8 cellular contexts compared by ENCODE assay signal in genomic region chr15:92881838-92882696, GRCh38. TPM values are rescaled to one million over a fixed set of nuclear protein-coding genes. Genes with fewer than 3 reads are reported as not detected.
DNase-seq lines count a peak whose midpoint lies in the region; ATAC-seq, FAIRE-seq and TF ChIP-seq lines count a peak whose summit lies in the region.

No MANE protein-coding gene starts in this region.

- 0 out of 2 replicates have a peak, but pooled peaks have one; percentile 27 for TF ChIP-seq RAD21 in HepG2 (CRISPR knock-in tag; IDR thresholded peaks at IDR 0.05)

- DNase-seq in CD1c-positive myeloid dendritic cell (ENCODE audit: extremely low spot score) (peak; percentile 100), NCI-H748 treated with DMSO at 0.1 percent for 48 hours (lab: John Stamatoyannopoulos, UW) (peak; percentile 92), dermis blood vessel endothelial cell (peak; percentile 100), HepG2 (ENCODE audit: low spot score) (peak; percentile 99)
- peak; percentile 96 for DNase-seq in activated CD4-positive, alpha-beta T cell treated with anti-CD3 and anti-CD28 coated beads, Interleukin-2, amount 50 U/mL, for 4 hours
- peak; percentile 97 to 99 for DNase-seq in stimulated activated CD4-positive, alpha-beta T cell treated with anti-CD3 and anti-CD28 coated beads, Interleukin-2, amount 100 ng/mL, for 48 hours

- no peak overlapping the region for H2AFZ ChIP-seq in HepG2 (ENCODE audit: low read length)

- H3K36me3 ChIP-seq in HepG2 (replicated peaks in 1 of 2; ENCODE audit: control insufficient read depth in 1 of 2, insufficient read depth in 2 of 2, low read length in 2 of 2), result peaks cover 0 to 11% of the 10 kb centered on the region in 2 experiments; a peak in 3 of 5 replicates

- FAIRE-seq in HepG2 (lab: Jason Lieb, UNC), result peak; percentile 88

- TF ChIP-seq CTCF in HepG2 (CRISPR knock-in tag; IDR thresholded peaks at IDR 0.05), result no peak

- H3K27ac ChIP-seq in HepG2 (ENCODE audit: extremely low read length, insufficient read depth, low read length), result peak overlapping the region; percentile 90

- peaks cover 48% of the 10 kb centered on the region for H3K79me2 ChIP-seq in HepG2 (ENCODE audit: insufficient read depth, low read length)

- no peak for TF ChIP-seq EP300 in HepG2 (IDR thresholded peaks at IDR 0.05; ENCODE audit: low read depth in 2 of 2, low read length in 2 of 2)
- TF ChIP-seq EP300 in HepG2 (CRISPR knock-in tag; IDR thresholded peaks at IDR 0.05; ENCODE audit: borderline replicate concordance), result no peak

- H3K9me3 ChIP-seq in HepG2 (ENCODE audit: low read length), result no peaks in the 10 kb centered on the region

- peaks cover 0 to 4% of the 10 kb centered on the region in 2 experiments; a peak in 1 of 5 replicates for H3K27me3 ChIP-seq in HepG2 (ENCODE audit: control insufficient read depth in 1 of 2, insufficient read depth in 2 of 2, low read length in 2 of 2)

- ATAC-seq in GM19397 (IDR thresholded peaks at IDR 0.05; ENCODE audit: unreplicated experiment) (peak; percentile 95), HG03565 (IDR thresholded peaks at IDR 0.05; ENCODE audit: unreplicated experiment) (peak; percentile 95), HepG2 (peak; percentile 96)

- H3K4me3 ChIP-seq in HepG2 (replicated peaks in 1 of 3; ENCODE audit: insufficient read depth in 1 of 3, low read depth in 2 of 3, low read length in 3 of 3), result peak overlapping the region; percentile 59 to 67 (median 62)

- CTCF ChIA-PET in HepG2 (lab: Yijun Ruan, JAX; ENCODE audit: low intra/inter-chr PET ratio, low total read pairs), result no interaction called here

- intact Hi-C loops in HepG2 (cut with micrococcal nuclease; ENCODE audit: unreplicated experiment), result loop anchor here (1.0 kb wide), 2 partner anchors 50 to 73 kb away; no protein-coding TSS in a partner anchor

- in situ Hi-C loops in HepG2 (cut with HindIII; ENCODE audit: extremely low pct_ligation_motif_present, low pct_unique_long_range_greater_than_20kb), result loop anchor here (5.0 kb wide), 1 partner anchor 70 kb away; no protein-coding TSS in a partner anchor

- H3K4me1 ChIP-seq in HepG2 (ENCODE audit: insufficient read depth, low read length), result peaks cover 56% of the 10 kb centered on the region

- TSS peak; percentile 97 for BruUV-seq in HepG2 (replicated peaks; lab: Mats Ljungman, UMichigan)

- WGBS in HepG2 (ENCODE audit: low lambda C conversion rate), result 0% methylated on average over 25 of the region's 41 CpGs

- H3K9ac ChIP-seq in HepG2 (ENCODE audit: insufficient read depth, low read depth, low read length), result peak overlapping the region; percentile 87

- peak overlapping the region; percentile 90 for H3K4me2 ChIP-seq in HepG2 (ENCODE audit: low read depth, low read length)

- POLR2A ChIA-PET in HepG2 (lab: Yijun Ruan, JAX), result interaction anchor here (0.6 to 6.6 kb wide), 38 partner anchors 9 to 93 kb away, joined by 3 to 211 read pairs (median 6); partner anchors contain the start of gene CHD2

- peaks cover 32% of the 10 kb centered on the region for H4K20me1 ChIP-seq in HepG2 (ENCODE audit: insufficient read depth, low read length)

- TF ChIP-seq POLR2A in HepG2 (IDR thresholded peaks at IDR 0.05; ENCODE audit: insufficient read depth in 1 of 2, low read depth in 2 of 2, low read length in 2 of 2), result peak; percentile 92 to 96

TF ChIP-seq in HepG2, 621 proteins besides CTCF, POLR2A, EP300 and RAD21 (continues in another document):
- TF ChIP-seq ZBTB26 (CRISPR knock-in tag; IDR thresholded peaks at IDR 0.05; ENCODE audit: borderline replicate concordance) (peak; percentile 42; the same call in 1 of the 2 replicates), PHF20 (CRISPR knock-in tag; IDR thresholded peaks at IDR 0.05) (0 out of 2 replicates have a peak, but pooled peaks have one; percentile 42), NCOA1 (CRISPR knock-in tag; IDR thresholded peaks at IDR 0.05) (no peak), MAF1 (CRISPR knock-in tag; IDR thresholded peaks at IDR 0.05; ENCODE audit: borderline replicate concordance) (no peak), ZNF850 (CRISPR knock-in tag; conservative IDR thresholded peaks at IDR 0.05) (no peak), ESRRA (CRISPR knock-in tag; IDR thresholded peaks at IDR 0.05; ENCODE audit: low read depth) (0 out of 2 replicates have a peak, but pooled peaks have one; percentile 39), ZNF468 (CRISPR knock-in tag; IDR thresholded peaks at IDR 0.05) (no peak), TEAD3 (CRISPR knock-in tag; optimal IDR thresholded peaks at IDR 0.05; ENCODE audit: borderline replicate concordance) (peak; percentile 50), PHF21A (CRISPR knock-in tag; IDR thresholded peaks at IDR 0.05) (peak; percentile 48), ETV6 (CRISPR knock-in tag; conservative IDR thresholded peaks at IDR 0.05) (no peak), ZNF317 (CRISPR knock-in tag; IDR thresholded peaks at IDR 0.05) (peak; percentile 28; the same call in 1 of the 2 replicates), YY1 (IDR thresholded peaks at IDR 0.05; ENCODE audit: insufficient read depth, insufficient replicate concordance, low read depth, low read length) (no peak), SIN3A (IDR thresholded peaks at IDR 0.05; ENCODE audit: borderline replicate concordance, low read depth, low read length) (peak; percentile 82; the same call in 1 of the 2 replicates), ZBTB8A (CRISPR knock-in tag; IDR thresholded peaks at IDR 0.05; ENCODE audit: borderline replicate concordance, low read depth) (no peak)
- TF ChIP-seq, protein P1, sequence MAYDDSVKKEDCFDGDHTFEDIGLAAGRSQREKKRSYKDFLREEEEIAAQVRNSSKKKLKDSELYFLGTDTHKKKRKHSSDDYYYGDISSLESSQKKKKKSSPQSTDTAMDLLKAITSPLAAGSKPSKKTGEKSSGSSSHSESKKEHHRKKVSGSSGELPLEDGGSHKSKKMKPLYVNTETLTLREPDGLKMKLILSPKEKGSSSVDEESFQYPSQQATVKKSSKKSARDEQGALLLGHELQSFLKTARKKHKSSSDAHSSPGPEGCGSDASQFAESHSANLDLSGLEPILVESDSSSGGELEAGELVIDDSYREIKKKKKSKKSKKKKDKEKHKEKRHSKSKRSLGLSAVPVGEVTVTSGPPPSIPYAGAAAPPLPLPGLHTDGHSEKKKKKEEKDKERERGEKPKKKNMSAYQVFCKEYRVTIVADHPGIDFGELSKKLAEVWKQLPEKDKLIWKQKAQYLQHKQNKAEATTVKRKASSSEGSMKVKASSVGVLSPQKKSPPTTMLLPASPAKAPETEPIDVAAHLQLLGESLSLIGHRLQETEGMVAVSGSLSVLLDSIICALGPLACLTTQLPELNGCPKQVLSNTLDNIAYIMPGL (CRISPR knock-in tag; IDR thresholded peaks at IDR 0.05; ENCODE audit: borderline replicate concordance in 1 of 2, low read depth in 1 of 2), result no peak; a peak in 1 of 4 replicates
- TF ChIP-seq, protein P2, sequence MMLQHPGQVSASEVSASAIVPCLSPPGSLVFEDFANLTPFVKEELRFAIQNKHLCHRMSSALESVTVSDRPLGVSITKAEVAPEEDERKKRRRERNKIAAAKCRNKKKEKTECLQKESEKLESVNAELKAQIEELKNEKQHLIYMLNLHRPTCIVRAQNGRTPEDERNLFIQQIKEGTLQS (CRISPR knock-in tag; IDR thresholded peaks at IDR 0.05), result no peak; the same call in 1 of the 2 replicates

RNA-seq across cellular contexts. Expression of gene CHD2, which starts 18.1 kb away (rescaled TPM):
- total RNA-seq in dermis blood vessel endothelial cell, result 67.0 and 67.9 TPM in 2 replicates
- total RNA-seq in HepG2 (2016; rRNA removed; fragmentation: Illumina TruSeq; extraction: Trizol), result 47.3 and 54.1 TPM in 2 replicates
- total RNA-seq in HepG2 (2016; cell fraction: cytosol; rRNA removed; fragmentation: Illumina TruSeq; extraction: Trizol; ENCODE audit: low read depth), result 130 and 158 TPM in 2 replicates
- 50.1 and 51.1 TPM in 2 replicates for total RNA-seq in HepG2 (2016; cell fraction: insoluble cytoplasmic fraction; rRNA removed; fragmentation: Illumina TruSeq; extraction: Trizol)
- total RNA-seq in HepG2 (2016; cell fraction: membrane; rRNA removed; fragmentation: Illumina TruSeq; extraction: Trizol), result 43.6 and 53.4 TPM in 2 replicates
- 176 and 185 TPM in 2 replicates for total RNA-seq in HepG2 (2016; cell fraction: nucleus; rRNA removed; fragmentation: Illumina TruSeq; extraction: Trizol)
- 54.0 and 71.7 TPM in 2 replicates for polyA plus RNA-seq in HepG2 (2011; rRNA removed)
- 36.6 and 46.4 TPM in 2 replicates for polyA plus RNA-seq in HepG2 (2011; cell fraction: cytosol; rRNA removed)
- 160 and 205 TPM in 2 replicates for polyA plus RNA-seq in HepG2 (2011; cell fraction: nucleus; rRNA removed)
- 51.4 and 60.1 TPM in 2 replicates for polyA plus RNA-seq in HepG2 (2012)
- 2.6 and 2.7 TPM in 2 replicates for polyA plus RNA-seq in HepG2 (2016; cell fraction: cytosol; fragmentation: Illumina TruSeq; extraction: Trizol; ENCODE audit: low read depth)
- 33.4 and 39.2 TPM in 2 replicates for polyA plus RNA-seq in HepG2 (2016; cell fraction: insoluble cytoplasmic fraction; fragmentation: Illumina TruSeq; extraction: Trizol; ENCODE audit: low read depth)
- polyA plus RNA-seq in HepG2 (2016; cell fraction: membrane; fragmentation: Illumina TruSeq; extraction: Trizol; ENCODE audit: low read depth), result 5.7 and 7.2 TPM in 2 replicates
- polyA plus RNA-seq in HepG2 (2016; cell fraction: nucleus; fragmentation: Illumina TruSeq; extraction: Trizol; ENCODE audit: insufficient read depth, low read depth), result 104 and 120 TPM in 2 replicates
- 70.2 and 75.7 TPM in 2 replicates for polyA minus RNA-seq in HepG2 (2011; rRNA and poly(A)+ RNA removed; ENCODE audit: low replicate concordance)
- polyA minus RNA-seq in HepG2 (2011; cell fraction: cytosol; rRNA and poly(A)+ RNA removed), result 53.5 and 70.4 TPM in 2 replicates
- 605 and 632 TPM in 2 replicates for polyA minus RNA-seq in HepG2 (2011; cell fraction: nucleus; rRNA and poly(A)+ RNA removed)

Comparison
In these comparisons a context has a peak if more than half of its experiments do, and no peak if none do; other contexts are left out.
1. Peak in every context shown above with its lines: DNase-seq, ATAC-seq, H3K4me3 ChIP-seq and H3K27ac ChIP-seq.